Comparison of ENCODE assay signal across 24 cellular contexts in the genomic region with DNA sequence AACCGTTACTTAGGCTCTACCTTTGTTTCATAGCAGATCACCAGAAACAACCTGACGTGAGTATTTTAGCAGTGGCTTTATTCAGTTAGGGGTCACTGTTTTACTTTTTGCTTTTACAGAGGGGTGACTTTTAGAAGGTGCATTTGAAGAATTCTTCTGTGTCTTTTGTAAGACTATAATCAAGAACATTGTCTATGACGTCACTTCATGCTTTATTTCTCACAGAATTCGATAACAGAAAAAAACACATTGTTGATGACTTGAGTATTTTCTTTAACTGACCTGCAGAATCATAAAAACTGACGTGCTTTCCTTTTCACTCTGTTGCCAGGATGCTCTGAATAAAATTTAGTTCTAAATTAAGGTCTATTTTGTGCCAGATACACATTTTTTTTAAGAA.
DNase-seq lines count a peak whose midpoint lies in the region; ATAC-seq, FAIRE-seq and TF ChIP-seq lines count a peak whose summit lies in the region.
"Had no signal": no experiment of that assay in that cellular context is flagged by ENCODE, and none has a peak within 500 bp of the region (broad histone marks: within the 10 kb centered on the region; RNA-seq: fewer than 3 reads in every experiment).

No MANE protein-coding gene starts in this region.

- H2AFZ ChIP-seq in HepG2 (ENCODE audit: low read length) (no peak overlapping the region), GM12878 (ENCODE audit: control insufficient read depth, low read depth, low read length) (no peak overlapping the region), mammary epithelial cell (ENCODE audit: low read depth, low read length) (peak overlapping the region; percentile 14)

- SMC1A ChIA-PET in GM12878 (lab: Charles Lee; ENCODE audit: uncharacterized antibody, unreplicated experiment) = no interaction called here

- CTCF ChIA-PET in HepG2 (lab: Yijun Ruan, JAX; ENCODE audit: low intra/inter-chr PET ratio, low total read pairs) (no interaction called here), GM12878 (lab: Yijun Ruan, JAX) (no interaction called here), mammary epithelial cell (lab: Charles Lee; ENCODE audit: low non-redundant PET) (no interaction called here), GM10248 (lab: Yijun Ruan, JAX) (interaction anchor here (1.4 to 3.0 kb wide), 3 partner anchors 10 to 40 kb away, joined by 6 to 16 read pairs (median 10); no protein-coding TSS in a partner anchor)

- POLR2A ChIA-PET in HepG2 (lab: Yijun Ruan, JAX) = no interaction called here
- POLR2A ChIA-PET in GM12878 (lab: Charles Lee) = no interaction called here
- POLR2A ChIA-PET in GM10248 (lab: Yijun Ruan, JAX) = no interaction called here

- H3K9me3 ChIP-seq in HepG2 (ENCODE audit: low read length) (no peaks in the 10 kb centered on the region), right lobe of liver (no peaks in the 10 kb centered on the region), GM12878 (replicated peaks; ENCODE audit: control insufficient read depth, insufficient read depth, low read length) (no peaks in the 10 kb centered on the region), mammary epithelial cell (replicated peaks; ENCODE audit: insufficient read depth, low read length) (no peaks in the 10 kb centered on the region)
- H3K9me3 ChIP-seq: BE2C, BLaER1 had no signal

- dilution Hi-C loops in mammary epithelial cell (cut with HindIII; ENCODE audit: low sequenced_read_pairs) = no loop called here

- RAD21 ChIA-PET in GM12878 (lab: Charles Lee; ENCODE audit: unreplicated experiment) = no interaction called here

- H4K20me1 ChIP-seq in HepG2 (ENCODE audit: insufficient read depth, low read length) (no peaks in the 10 kb centered on the region), GM12878 (ENCODE audit: control insufficient read depth, insufficient read depth) (no peaks in the 10 kb centered on the region), mammary epithelial cell (ENCODE audit: insufficient read depth, low read length) (no peaks in the 10 kb centered on the region)
- H4K20me1 ChIP-seq: BLaER1 had no signal

- ATAC-seq in HepG2 (no peak), right lobe of liver (no peak), GM12878 (no peak)

- H3K36me3 ChIP-seq in HepG2 (replicated peaks in 1 of 2; ENCODE audit: control insufficient read depth in 1 of 2, insufficient read depth in 2 of 2, low read length in 2 of 2) (no peaks in the 10 kb centered on the region), right lobe of liver (no peaks in the 10 kb centered on the region), GM12878 (ENCODE audit: control insufficient read depth in 2 of 2, insufficient read depth in 2 of 2, low read length in 1 of 2) (no peaks in the 10 kb centered on the region), mammary epithelial cell (ENCODE audit: insufficient read depth, low read length) (no peaks in the 10 kb centered on the region)
- H3K36me3 ChIP-seq: BE2C, BLaER1 had no signal

- WGBS in HepG2 (ENCODE audit: low lambda C conversion rate) = 2% methylated on average over 5 of the region's 5 CpGs
- WGBS in right lobe of liver (ENCODE audit: insufficient coverage, low coverage, low lambda C conversion rate, missing lambda C conversion rate) = 81% methylated on average over 5 of the region's 5 CpGs
- 84% methylated on average over 5 of the region's 5 CpGs for WGBS in GM12878 (ENCODE audit: insufficient coverage, insufficient replicate concordance, low lambda C conversion rate, missing lambda C conversion rate)
- 96% methylated on average over 5 of the region's 5 CpGs for WGBS in mammary epithelial cell (ENCODE audit: low coverage, missing lambda C conversion rate)

- H3K4me3 ChIP-seq in HepG2 (replicated peaks in 1 of 3; ENCODE audit: insufficient read depth in 1 of 3, low read depth in 2 of 3, low read length in 3 of 3) = no peak overlapping the region
- H3K4me3 ChIP-seq in right lobe of liver = no peak overlapping the region
- H3K4me3 ChIP-seq in GM12878 = no peak overlapping the region
- H3K4me3 ChIP-seq in mammary epithelial cell (replicated peaks in 1 of 3; ENCODE audit: insufficient read depth in 1 of 3, low read depth in 2 of 3, low read length in 3 of 3) = no peak overlapping the region
- H3K4me3 ChIP-seq: BLaER1 had no signal

- TF ChIP-seq POLR2A in HepG2 (IDR thresholded peaks at IDR 0.05; ENCODE audit: insufficient read depth in 1 of 2, low read depth in 2 of 2, low read length in 2 of 2) = no peak
- no peak for TF ChIP-seq POLR2A in right lobe of liver (IDR thresholded peaks at IDR 0.05)
- TF ChIP-seq POLR2A in GM12878 (IDR thresholded peaks at IDR 0.05; ENCODE audit: low read depth, low read length) = no peak

- TF ChIP-seq CTCF in HepG2 (CRISPR knock-in tag; IDR thresholded peaks at IDR 0.05) = no peak
- no peak for TF ChIP-seq CTCF in right lobe of liver (IDR thresholded peaks at IDR 0.05)
- TF ChIP-seq CTCF in GM12878 (IDR thresholded peaks at IDR 0.05 in 2 of 3, conservative IDR thresholded peaks at IDR 0.05 in 1 of 3; ENCODE audit: control insufficient read depth in 2 of 3, extremely low read depth in 1 of 3, insufficient read depth in 1 of 3, low read depth in 3 of 3, low read length in 3 of 3) = no peak
- no peak for TF ChIP-seq CTCF in mammary epithelial cell (conservative IDR thresholded peaks at IDR 0.05 in 1 of 2, IDR thresholded peaks at IDR 0.05 in 1 of 2; ENCODE audit: extremely low read depth in 1 of 2, insufficient read depth in 1 of 2, low read depth in 1 of 2, low read length in 2 of 2)
- no peak for TF ChIP-seq CTCF in GM10248 (IDR thresholded peaks at IDR 0.05; ENCODE audit: control extremely low read depth, extremely low read depth, low read depth, missing control alignments)

- H3K9ac ChIP-seq in HepG2 (ENCODE audit: insufficient read depth, low read depth, low read length) (no peak overlapping the region), GM12878 (ENCODE audit: control insufficient read depth, insufficient read depth, low read length) (no peak overlapping the region), mammary epithelial cell (ENCODE audit: insufficient read depth, low read length) (no peak overlapping the region)
- H3K9ac ChIP-seq: BLaER1 had no signal

- intact Hi-C loops in HepG2 (cut with micrococcal nuclease; ENCODE audit: unreplicated experiment) = no loop called here
- intact Hi-C loops in right lobe of liver (cut with DNase I) = no loop called here
- intact Hi-C loops in GM12878 (cut with micrococcal nuclease; ENCODE audit: unreplicated experiment) = no loop called here
- intact Hi-C loops in mammary epithelial cell (cut with micrococcal nuclease) = no loop called here

- H3K27ac ChIP-seq in HepG2 (ENCODE audit: extremely low read length, insufficient read depth, low read length) = no peak overlapping the region
- no peak overlapping the region for H3K27ac ChIP-seq in right lobe of liver
- H3K27ac ChIP-seq in GM12878 (ENCODE audit: control insufficient read depth, insufficient read depth) = no peak overlapping the region
- no peak overlapping the region for H3K27ac ChIP-seq in mammary epithelial cell (ENCODE audit: insufficient read depth, low read depth, low read length)
- H3K27ac ChIP-seq: BLaER1 had no signal

- no peak for TF ChIP-seq RAD21 in HepG2 (CRISPR knock-in tag; IDR thresholded peaks at IDR 0.05)
- TF ChIP-seq RAD21 in GM12878 (IDR thresholded peaks at IDR 0.05; ENCODE audit: insufficient read depth, low read depth, low read length) = no peak

- H3K4me1 ChIP-seq in HepG2 (ENCODE audit: insufficient read depth, low read length) = no peaks in the 10 kb centered on the region
- no peaks in the 10 kb centered on the region for H3K4me1 ChIP-seq in right lobe of liver
- peaks cover 14% of the 10 kb centered on the region for H3K4me1 ChIP-seq in GM12878 (ENCODE audit: control insufficient read depth, insufficient read depth, low read length)
- H3K4me1 ChIP-seq in mammary epithelial cell (ENCODE audit: insufficient read depth, low read length) = peaks cover 14% of the 10 kb centered on the region
- H3K4me1 ChIP-seq: BE2C had no signal

- H3K4me2 ChIP-seq in HepG2 (ENCODE audit: low read depth, low read length) = no peak overlapping the region
- no peak overlapping the region for H3K4me2 ChIP-seq in GM12878 (ENCODE audit: control insufficient read depth, insufficient read depth)
- H3K4me2 ChIP-seq in mammary epithelial cell (ENCODE audit: insufficient read depth, low read depth, low read length) = no peak overlapping the region

- no peaks in the 10 kb centered on the region for H3K27me3 ChIP-seq in HepG2 (ENCODE audit: control insufficient read depth in 1 of 2, insufficient read depth in 2 of 2, low read length in 2 of 2)
- no peaks in the 10 kb centered on the region for H3K27me3 ChIP-seq in right lobe of liver
- H3K27me3 ChIP-seq in GM12878 (replicated peaks in 1 of 2; ENCODE audit: control insufficient read depth in 2 of 2, insufficient read depth in 2 of 2, low read length in 1 of 2) = no peaks in the 10 kb centered on the region
- no peaks in the 10 kb centered on the region for H3K27me3 ChIP-seq in mammary epithelial cell (ENCODE audit: insufficient read depth, low read length)
- H3K27me3 ChIP-seq: BE2C, BLaER1 had no signal

- FAIRE-seq in HepG2 (lab: Jason Lieb, UNC) (no peak), GM12878 (lab: Jason Lieb, UNC) (no peak)
- FAIRE-seq: A204.1 had no signal

- in situ Hi-C loops in HepG2 (cut with HindIII; ENCODE audit: extremely low pct_ligation_motif_present, low pct_unique_long_range_greater_than_20kb) = no loop called here
- in situ Hi-C loops in GM12878 (cut with MboI) = no loop called here
- in situ Hi-C loops in mammary epithelial cell (cut with MboI; ENCODE audit: low sequenced_read_pairs in 2 of 2) = no loop called here

- H3K79me2 ChIP-seq in HepG2 (ENCODE audit: insufficient read depth, low read length) (no peaks in the 10 kb centered on the region), GM12878 (ENCODE audit: control insufficient read depth, insufficient read depth, low read length) (no peaks in the 10 kb centered on the region), mammary epithelial cell (ENCODE audit: insufficient read depth, low read length) (no peaks in the 10 kb centered on the region)

- BruUV-seq in HepG2 (replicated peaks; lab: Mats Ljungman, UMichigan) (no TSS peak), GM12878 (replicated peaks; lab: Mats Ljungman, UMichigan) (no TSS peak), mammary epithelial cell (replicated peaks; lab: Mats Ljungman, UMichigan) (no TSS peak)

- TF ChIP-seq EP300 in HepG2 (IDR thresholded peaks at IDR 0.05; ENCODE audit: low read depth in 2 of 2, low read length in 2 of 2) (no peak), HepG2 (CRISPR knock-in tag; IDR thresholded peaks at IDR 0.05; ENCODE audit: borderline replicate concordance) (no peak), GM12878 (IDR thresholded peaks at IDR 0.05; ENCODE audit: borderline replicate concordance in 1 of 2, control insufficient read depth in 1 of 2, low read depth in 2 of 2, low read length in 2 of 2) (no peak)

- DNase-seq in HepG2 (ENCODE audit: low spot score) = no peak
- DNase-seq in right lobe of liver = no peak
- DNase-seq in GM12878 (ENCODE audit: low read depth, low spot score) = no peak
- no peak for DNase-seq in mammary epithelial cell
- DNase-seq in NCI-H2196 (lab: John Stamatoyannopoulos, UW; ENCODE audit: unreplicated experiment) = no peak
- DNase-seq in NCI-H1694 (lab: John Stamatoyannopoulos, UW) = no peak
- DNase-seq in GM10248 (ENCODE audit: extremely low spot score) = no peak
- DNase-seq: 8988T; ACHN; BE2C; C1 segment of cervical spinal cord; CD4-positive, alpha-beta memory T cell; CD4-positive, CD25-positive, alpha-beta regulatory T cell; CD8-positive, alpha-beta memory T cell; COR-L47; DMS 273 treated with DMSO at 0.1 percent for 48 hours; DMS153; DMS53; DMS79; DND-41; EL; GDM1 had no signal
